In the genomic region with DNA sequence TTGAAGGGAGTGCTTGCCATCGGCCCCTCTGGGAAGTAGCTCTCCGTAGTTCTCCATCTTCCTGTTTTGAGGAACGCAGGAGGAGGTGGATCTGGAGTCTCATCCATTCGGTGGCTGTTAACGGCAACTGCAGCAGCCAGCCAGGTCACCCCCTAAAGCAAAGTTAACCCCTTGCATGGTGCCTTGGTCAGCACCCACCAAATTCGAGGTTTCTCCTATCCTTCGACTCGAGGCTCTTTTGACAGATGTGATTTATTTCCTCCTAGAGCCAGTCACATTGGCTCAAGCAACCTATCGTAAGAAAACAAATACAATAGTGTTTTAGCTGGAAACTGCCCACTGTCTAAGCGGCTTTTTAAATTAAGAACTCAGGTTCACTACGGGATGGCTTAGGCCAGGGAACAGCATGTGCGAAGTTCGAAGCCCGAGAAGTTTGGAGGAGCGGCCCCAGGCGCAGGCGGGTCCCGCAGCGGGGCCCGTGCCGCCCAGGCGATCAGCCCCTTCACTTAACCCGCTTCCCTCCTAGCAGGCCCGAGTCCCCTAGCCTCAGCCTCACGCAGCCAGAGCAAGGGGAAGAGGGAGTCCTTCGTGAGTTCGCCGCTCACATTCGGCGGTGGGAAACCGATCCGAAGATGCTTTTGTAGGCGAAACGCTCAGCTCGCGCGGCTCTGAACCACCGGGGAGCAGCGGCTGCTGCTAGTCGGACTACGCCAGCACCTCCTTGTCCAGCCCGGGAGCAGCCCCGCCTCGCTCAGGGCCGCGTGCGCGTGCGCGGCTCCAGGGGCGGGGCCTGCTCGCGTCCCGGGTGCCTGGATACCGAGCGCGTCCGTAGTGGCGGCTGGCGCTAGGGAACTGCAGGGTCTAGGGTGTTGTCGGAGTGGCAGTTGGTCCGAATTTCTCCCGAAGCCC, we compare ENCODE assay signal across 8 cellular contexts. TPM values are rescaled to one million over a fixed set of nuclear protein-coding genes. Genes with fewer than 3 reads are reported as not detected.
DNase-seq lines count a peak whose midpoint lies in the region; ATAC-seq and TF ChIP-seq lines count a peak whose summit lies in the region.

A gene (plus strand): TSS at position 797 of the 909 bp plus-strand sequence. CDS start 289 bp downstream, outside the sequence.

- peak; percentile 73 to 74 for DNase-seq in AML-193 (lab: John Stamatoyannopoulos, UW)
- DNase-seq in NCI-H460 (ENCODE audit: extremely low read depth, low read depth), result peak; percentile 84
- peak; percentile 74 to 77 for DNase-seq in activated CD4-positive, alpha-beta T cell treated with anti-CD3 and anti-CD28 coated beads for 4 hours
- peak; percentile 45 to 74 (median 58) for DNase-seq in stimulated activated CD4-positive, alpha-beta T cell treated with anti-CD3 and anti-CD28 coated beads, Interleukin-1b, Interleukin-23, amount 100 ng/mL, for 24 hours (ENCODE audit: low read depth in 4 of 4, low spot score in 1 of 4)

- no peaks in the 10 kb centered on the region for H3K27me3 ChIP-seq in layer of hippocampus (ENCODE audit: control insufficient read depth, insufficient read depth, low read length)

- ATAC-seq in HG03342 (IDR thresholded peaks at IDR 0.05; ENCODE audit: unreplicated experiment), result peak; percentile 97

- peak; percentile 39 for TF ChIP-seq POLR2A in GM19099 (IDR thresholded peaks at IDR 0.05; ENCODE audit: extremely low read depth, insufficient read length, low read depth)

- H3K27ac ChIP-seq in cingulate gyrus (ENCODE audit: low read depth, low read length), result peak within 1 kb of the TSS; percentile 84
- peak within 1 kb of the TSS; percentile 74 for H3K27ac ChIP-seq in layer of hippocampus (ENCODE audit: low read depth, low read length)

RNA-seq across cellular contexts. Expression of the gene that starts here (rescaled TPM):
- 0.35 and 0.49 TPM in 2 replicates for total RNA-seq in NCI-H460 (2014; rRNA removed; shearing (Covaris generic))
- not detected in 2 replicates for polyA plus RNA-seq in NCI-H460 (2014; cell fraction: nucleus; rRNA removed)

Comparison
In these comparisons a context has a peak if more than half of its experiments do, and no peak if none do; other contexts are left out.
1. Peak in every context shown above with its lines: DNase-seq, ATAC-seq and H3K27ac ChIP-seq.
2. Peak in DNase-seq in NCI-H460; RNA of the gene not detected or under 1 TPM.